In the genomic region with DNA sequence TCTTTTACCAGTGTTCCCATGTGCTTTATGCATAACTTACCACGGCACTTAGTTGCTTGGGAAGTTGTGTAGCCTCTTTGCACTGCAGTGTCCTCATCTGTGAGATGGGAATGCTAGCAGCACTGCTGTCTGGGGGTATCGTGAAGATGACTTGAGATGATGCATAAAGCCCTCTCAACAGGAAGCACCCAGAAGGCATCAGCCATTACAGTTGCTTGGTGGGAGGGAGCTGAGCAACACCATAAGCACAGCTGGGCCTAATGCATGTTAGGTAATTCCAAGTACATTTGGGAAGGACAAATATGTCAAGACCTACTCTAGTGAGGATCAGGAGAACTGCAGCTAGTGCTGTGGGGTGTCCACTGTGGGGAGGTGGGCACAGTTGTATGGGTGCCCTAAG, we compare ENCODE assay signal across 22 cellular contexts.
DNase-seq lines count a peak whose midpoint lies in the region; ATAC-seq, FAIRE-seq and TF ChIP-seq lines count a peak whose summit lies in the region.
"Had no signal": no experiment of that assay in that cellular context is flagged by ENCODE, and none has a peak within 500 bp of the region (broad histone marks: within the 10 kb centered on the region; RNA-seq: fewer than 3 reads in every experiment).

No MANE protein-coding gene starts in this region.

- H3K27me3 ChIP-seq in smooth muscle cell (ENCODE audit: low read depth) (no peaks in the 10 kb centered on the region), HepG2 (ENCODE audit: control insufficient read depth in 1 of 2, insufficient read depth in 2 of 2, low read length in 2 of 2) (no peaks in the 10 kb centered on the region; a peak in 2 of 5 replicates)
- H3K27me3 ChIP-seq: BLaER1 treated with 17β-estradiol and CSF1 and Interleukin-3, amounts not matched to agents 10 nM and 100 nM; foreskin keratinocyte; hepatocyte had no signal

- no peaks in the 10 kb centered on the region for H3K36me3 ChIP-seq in smooth muscle cell (ENCODE audit: low read depth)
- no peaks in the 10 kb centered on the region for H3K36me3 ChIP-seq in HepG2 (replicated peaks in 1 of 2; ENCODE audit: control insufficient read depth in 1 of 2, insufficient read depth in 2 of 2, low read length in 2 of 2)
- H3K36me3 ChIP-seq: BLaER1 treated with 17β-estradiol and CSF1 and Interleukin-3, amounts not matched to agents 10 nM and 100 nM; left ventricle myocardium inferior had no signal

- FAIRE-seq in HepG2 (lab: Jason Lieb, UNC), result no peak
- FAIRE-seq: H54 had no signal

- no peak for DNase-seq in activated T-cell treated with anti-CD3 and anti-CD28 coated beads, Interleukin-2, amount 50 U/mL, for 4 hours
- DNase-seq in activated T-cell treated with anti-CD3 and anti-CD28 coated beads for 4 hours (no peak), NCI-H69 (lab: John Stamatoyannopoulos, UW) (peak; percentile 10), smooth muscle cell (lab: John Stamatoyannopoulos, UW; ENCODE audit: unreplicated experiment) (no peak), HepG2 (ENCODE audit: low spot score) (no peak), DMS 273 (lab: John Stamatoyannopoulos, UW; ENCODE audit: unreplicated experiment) (no peak), GM13976 (ENCODE audit: low spot score) (no peak)
- DNase-seq: activated gamma-delta T cell, cerebellar nuclear complex, left ventricle myocardium inferior, midbrain, NCI-H2171, NCI-H524, right cardiac atrium, RPMI8226 had no signal

- CTCF ChIA-PET in HepG2 (lab: Yijun Ruan, JAX; ENCODE audit: low intra/inter-chr PET ratio, low total read pairs), result interaction anchor here (0.6 kb wide), 1 partner anchor 685 kb away, joined by 3 read pairs; no protein-coding TSS in a partner anchor

- H3K4me1 Mint-ChIP-seq in activated T-cell treated with anti-CD3 and anti-CD28 coated beads, Interleukin-2, amount 50 U/mL, for 4 hours (ENCODE audit: low read depth), result peaks cover 86% of the 10 kb centered on the region
- peaks cover 71% of the 10 kb centered on the region for H3K4me1 Mint-ChIP-seq in activated T-helper 17 cell treated with anti-CD3 and anti-CD28 coated beads, Interleukin-2, amount 50 U/mL, for 72 hours

- no peaks in the 10 kb centered on the region for H3K4me1 ChIP-seq in smooth muscle cell (ENCODE audit: low read depth)
- H3K4me1 ChIP-seq in HepG2 (ENCODE audit: insufficient read depth, low read length), result no peaks in the 10 kb centered on the region
- H3K4me1 ChIP-seq: foreskin keratinocyte, left ventricle myocardium inferior, parathyroid adenoma had no signal

- H3K9me3 ChIP-seq in smooth muscle cell (replicated peaks; ENCODE audit: low read depth) (no peaks in the 10 kb centered on the region), HepG2 (ENCODE audit: low read length) (no peaks in the 10 kb centered on the region)
- H3K9me3 ChIP-seq: BLaER1 treated with 17β-estradiol and CSF1 and Interleukin-3, amounts not matched to agents 10 nM and 100 nM; left ventricle myocardium inferior had no signal

- H3K27ac Mint-ChIP-seq in activated T-helper 17 cell treated with anti-CD3 and anti-CD28 coated beads, Interleukin-2, amount 50 U/mL, for 72 hours, result peak overlapping the region; percentile 90
- H3K27ac Mint-ChIP-seq: WTC11 had no signal

- 68% methylated on average over 2 of the region's 2 CpGs for WGBS in smooth muscle cell (ENCODE audit: low lambda C conversion rate)
- 19% methylated on average over 2 of the region's 2 CpGs for WGBS in HepG2 (ENCODE audit: low lambda C conversion rate)

- no peak for TF ChIP-seq RAD21 in HepG2 (CRISPR knock-in tag; IDR thresholded peaks at IDR 0.05)

- peak in 1 of 2 donors; percentile 15 for ATAC-seq in activated T-cell treated with anti-CD3 and anti-CD28 coated beads, Interleukin-2, amount 50 U/mL, for 4 hours
- no peak for ATAC-seq in activated T-helper 17 cell treated with anti-CD3 and anti-CD28 coated beads, Interleukin-2, amount 50 U/mL, for 72 hours (replicated peaks)
- no peak for ATAC-seq in HepG2
- ATAC-seq: foreskin keratinocyte, right cardiac atrium, WTC11 had no signal

- H3K36me3 Mint-ChIP-seq in activated T-cell treated with anti-CD3 and anti-CD28 coated beads, Interleukin-2, amount 50 U/mL, for 4 hours (ENCODE audit: insufficient read depth), result no peaks in the 10 kb centered on the region
- H3K36me3 Mint-ChIP-seq in activated T-helper 17 cell treated with anti-CD3 and anti-CD28 coated beads, Interleukin-2, amount 50 U/mL, for 72 hours (ENCODE audit: low read depth), result no peaks in the 10 kb centered on the region
- H3K36me3 Mint-ChIP-seq: WTC11 had no signal

- H3K4me3 ChIP-seq in smooth muscle cell, result no peak overlapping the region
- no peak overlapping the region for H3K4me3 ChIP-seq in HepG2 (replicated peaks in 1 of 3; ENCODE audit: insufficient read depth in 1 of 3, low read depth in 2 of 3, low read length in 3 of 3)
- H3K4me3 ChIP-seq: BLaER1 treated with 17β-estradiol and CSF1 and Interleukin-3, amounts not matched to agents 10 nM and 100 nM; hepatocyte; left ventricle myocardium inferior had no signal

- peak overlapping the region; percentile 48 for H3K27ac ChIP-seq in smooth muscle cell (ENCODE audit: low read depth)
- H3K27ac ChIP-seq in HepG2 (ENCODE audit: extremely low read length, insufficient read depth, low read length), result no peak overlapping the region
- H3K27ac ChIP-seq: foreskin keratinocyte, hepatocyte, left ventricle myocardium inferior, parathyroid adenoma had no signal

- H4K20me1 ChIP-seq in smooth muscle cell (ENCODE audit: low read depth) (no peaks in the 10 kb centered on the region), HepG2 (ENCODE audit: insufficient read depth, low read length) (no peaks in the 10 kb centered on the region)
- H4K20me1 ChIP-seq: BLaER1 treated with 17β-estradiol and CSF1 and Interleukin-3, amounts not matched to agents 10 nM and 100 nM had no signal

- POLR2A ChIA-PET in HepG2 (lab: Yijun Ruan, JAX), result no interaction called here

- no peak for TF ChIP-seq POLR2A in HepG2 (IDR thresholded peaks at IDR 0.05; ENCODE audit: insufficient read depth in 1 of 2, low read depth in 2 of 2, low read length in 2 of 2)

- TF ChIP-seq CTCF in smooth muscle cell (IDR thresholded peaks at IDR 0.05; ENCODE audit: borderline replicate concordance, insufficient read depth, poor library complexity, severe bottlenecking) (no peak), HepG2 (CRISPR knock-in tag; IDR thresholded peaks at IDR 0.05) (no peak), GM13976 (IDR thresholded peaks at IDR 0.05; ENCODE audit: borderline replicate concordance, control extremely low read depth, extremely low read depth, insufficient read depth, missing control alignments) (no peak)

- H3F3A ChIP-seq in smooth muscle cell (ENCODE audit: low read depth), result no peaks in the 10 kb centered on the region

- intact Hi-C loops in HepG2 (cut with micrococcal nuclease; ENCODE audit: unreplicated experiment), result no loop called here

- H3K9ac ChIP-seq in smooth muscle cell (ENCODE audit: low read depth), result no peak overlapping the region
- no peak overlapping the region for H3K9ac ChIP-seq in HepG2 (ENCODE audit: insufficient read depth, low read depth, low read length)
- H3K9ac ChIP-seq: BLaER1 treated with 17β-estradiol and CSF1 and Interleukin-3, amounts not matched to agents 10 nM and 100 nM; parathyroid adenoma had no signal

- no TSS peak for BruUV-seq in HepG2 (replicated peaks; lab: Mats Ljungman, UMichigan)

- H3K27me3 Mint-ChIP-seq in activated T-cell treated with anti-CD3 and anti-CD28 coated beads, Interleukin-2, amount 50 U/mL, for 4 hours (ENCODE audit: low read depth), result no peaks in the 10 kb centered on the region
- H3K27me3 Mint-ChIP-seq in activated T-helper 17 cell treated with anti-CD3 and anti-CD28 coated beads, Interleukin-2, amount 50 U/mL, for 72 hours, result no peaks in the 10 kb centered on the region

- in situ Hi-C loops in HepG2 (cut with HindIII; ENCODE audit: extremely low pct_ligation_motif_present, low pct_unique_long_range_greater_than_20kb) (loop anchor here (5.0 to 25.0 kb wide), 3 partner anchors 213 to 676 kb away; no protein-coding TSS in a partner anchor), GM13976 (cut with MboI; ENCODE audit: low sequenced_read_pairs, unreplicated experiment) (loop anchor here (25.0 kb wide), 1 partner anchor 676 kb away; no protein-coding TSS in a partner anchor)

- TF ChIP-seq EP300 in HepG2 (IDR thresholded peaks at IDR 0.05; ENCODE audit: low read depth in 2 of 2, low read length in 2 of 2), result no peak
- no peak for TF ChIP-seq EP300 in HepG2 (CRISPR knock-in tag; IDR thresholded peaks at IDR 0.05; ENCODE audit: borderline replicate concordance)

- H3K79me2 ChIP-seq in smooth muscle cell (ENCODE audit: low read depth) (no peaks in the 10 kb centered on the region), HepG2 (ENCODE audit: insufficient read depth, low read length) (no peaks in the 10 kb centered on the region)
- H3K79me2 ChIP-seq: hepatocyte, parathyroid adenoma had no signal

- no peak overlapping the region for H2AFZ ChIP-seq in smooth muscle cell (ENCODE audit: low read depth)
- H2AFZ ChIP-seq in HepG2 (ENCODE audit: low read length), result no peak overlapping the region
- H2AFZ ChIP-seq: hepatocyte, parathyroid adenoma had no signal

- no peaks in the 10 kb centered on the region for H3K9me3 Mint-ChIP-seq in activated T-cell treated with anti-CD3 and anti-CD28 coated beads, Interleukin-2, amount 50 U/mL, for 4 hours
- H3K9me3 Mint-ChIP-seq in activated T-helper 17 cell treated with anti-CD3 and anti-CD28 coated beads, Interleukin-2, amount 50 U/mL, for 72 hours, result no peaks in the 10 kb centered on the region
- H3K9me3 Mint-ChIP-seq: WTC11 had no signal

- H3K4me2 ChIP-seq in smooth muscle cell (peak overlapping the region; percentile 55), HepG2 (ENCODE audit: low read depth, low read length) (no peak overlapping the region)
- H3K4me2 ChIP-seq: hepatocyte had no signal

- H3K4me3 Mint-ChIP-seq in activated T-cell treated with anti-CD3 and anti-CD28 coated beads, Interleukin-2, amount 50 U/mL, for 4 hours, result peak overlapping the region; percentile 27
- peak overlapping the region; percentile 60 for H3K4me3 Mint-ChIP-seq in activated T-helper 17 cell treated with anti-CD3 and anti-CD28 coated beads, Interleukin-2, amount 50 U/mL, for 72 hours
- H3K4me3 Mint-ChIP-seq: WTC11 had no signal

TF ChIP-seq in HepG2, 621 proteins besides CTCF, POLR2A, EP300 and RAD21:
- TF ChIP-seq ZSCAN31 (CRISPR knock-in tag; IDR thresholded peaks at IDR 0.05; ENCODE audit: low read depth), result no peak
- TF ChIP-seq ZSCAN25 (CRISPR knock-in tag; IDR thresholded peaks at IDR 0.05), result no peak
- no peak for TF ChIP-seq KDM5B (CRISPR knock-in tag; IDR thresholded peaks at IDR 0.05; ENCODE audit: borderline replicate concordance)
- no peak for TF ChIP-seq KLF15 (CRISPR knock-in tag; IDR thresholded peaks at IDR 0.05; ENCODE audit: borderline replicate concordance)
- TF ChIP-seq MBNL3 (CRISPR knock-in tag; conservative IDR thresholded peaks at IDR 0.05), result no peak
- no peak for TF ChIP-seq ZNF672 (CRISPR knock-in tag; IDR thresholded peaks at IDR 0.05)
- no peak for TF ChIP-seq ATRX (CRISPR knock-in tag; IDR thresholded peaks at IDR 0.05; ENCODE audit: borderline replicate concordance)
- no peak for TF ChIP-seq ZNF709 (CRISPR knock-in tag; IDR thresholded peaks at IDR 0.05)
